Comparison of ENCODE assay signal across 9 cellular contexts in the genomic region with DNA sequence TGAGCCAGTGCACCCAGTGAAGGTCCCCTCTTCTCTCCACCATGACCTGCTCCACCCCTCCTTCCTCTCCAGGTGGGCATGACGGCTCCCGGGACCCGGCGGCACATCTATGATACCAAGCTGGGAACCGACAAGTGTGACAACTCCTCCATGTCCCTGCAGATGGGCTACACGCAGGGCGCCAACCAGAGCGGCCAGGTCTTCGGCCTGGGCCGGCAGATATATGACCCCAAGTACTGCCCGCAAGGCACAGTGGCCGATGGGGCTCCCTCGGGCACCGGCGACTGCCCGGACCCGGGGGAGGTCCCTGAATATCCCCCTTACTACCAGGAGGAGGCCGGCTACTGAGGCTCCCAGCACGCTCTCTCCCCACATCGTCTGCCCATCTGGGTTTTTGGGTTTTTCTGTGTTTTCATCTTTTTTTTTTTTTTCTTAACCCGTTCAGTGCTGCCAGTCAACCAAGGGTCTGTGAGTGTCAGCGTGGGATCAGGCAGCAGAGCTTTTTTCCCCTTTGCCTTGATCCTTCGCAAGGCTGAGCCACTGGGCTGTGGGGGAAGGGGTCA. TPM values are rescaled to one million over a fixed set of nuclear protein-coding genes. Genes with fewer than 3 reads are reported as not detected.
DNase-seq lines count a peak whose midpoint lies in the region; ATAC-seq, FAIRE-seq and TF ChIP-seq lines count a peak whose summit lies in the region.
"Had no signal": no experiment of that assay in that cellular context is flagged by ENCODE, and none has a peak within 500 bp of the region (broad histone marks: within the 10 kb centered on the region; RNA-seq: fewer than 3 reads in every experiment).

No MANE protein-coding gene starts in this region.

- WGBS in gastroesophageal sphincter (ENCODE audit: low coverage in 1 of 2), 2 donors = 55 to 72% methylated on average over 4 to 15 of the region's 23 CpGs
- WGBS in suprapubic skin = 68% methylated on average over 19 of the region's 23 CpGs

- H3K9me3 ChIP-seq in gastroesophageal sphincter = no peaks in the 10 kb centered on the region
- H3K9me3 ChIP-seq in suprapubic skin = no peaks in the 10 kb centered on the region

- H3K4me1 ChIP-seq in gastroesophageal sphincter (peaks cover 0 to 45% (median 20%) of the 10 kb centered on the region in 3 donors), suprapubic skin (peaks cover 51% of the 10 kb centered on the region)

- no peak for TF ChIP-seq CTCF in gastroesophageal sphincter (IDR thresholded peaks at IDR 0.05)
- TF ChIP-seq CTCF in suprapubic skin (IDR thresholded peaks at IDR 0.05) = no peak

- ATAC-seq in gastroesophageal sphincter (no peak), GM21367 (IDR thresholded peaks at IDR 0.05; ENCODE audit: unreplicated experiment) (no peak)

- no peak for FAIRE-seq in GM19239 (lab: Jason Lieb, UNC)

- peak overlapping the region in 3 of 4 donors; percentile 54 to 71 (median 70) for H3K27ac ChIP-seq in gastroesophageal sphincter
- H3K27ac ChIP-seq in suprapubic skin = peak overlapping the region; percentile 59

- peaks cover 0 to 42% of the 10 kb centered on the region in 2 donors for H3K36me3 ChIP-seq in gastroesophageal sphincter
- peaks cover 30% of the 10 kb centered on the region for H3K36me3 ChIP-seq in suprapubic skin

- no peak for TF ChIP-seq POLR2A in gastroesophageal sphincter (IDR thresholded peaks at IDR 0.05)
- TF ChIP-seq POLR2A in suprapubic skin (IDR thresholded peaks at IDR 0.05) = no peak

- TF ChIP-seq EP300 in gastroesophageal sphincter (IDR thresholded peaks at IDR 0.05) (no peak), suprapubic skin (IDR thresholded peaks at IDR 0.05) (no peak)

- DNase-seq in activated T-cell treated with anti-CD3 and anti-CD28 coated beads, Interleukin-2, amount 50 U/mL, for 1 hour = peak; percentile 48
- DNase-seq in activated T-cell treated with anti-CD3 and anti-CD28 coated beads for 4 hours (no peak), RPMI8226 (peak; percentile 24), suprapubic skin (ENCODE audit: low spot score in 2 of 2) (no peak), GM19239 (ENCODE audit: insufficient read length, low spot score) (no peak), OCI-M1 (lab: John Stamatoyannopoulos, UW) (no peak)

- H3K4me3 ChIP-seq in gastroesophageal sphincter = no peak overlapping the region
- no peak overlapping the region for H3K4me3 ChIP-seq in suprapubic skin

- H3K27me3 ChIP-seq in gastroesophageal sphincter = peaks cover 6% of the 10 kb centered on the region
- no peaks in the 10 kb centered on the region for H3K27me3 ChIP-seq in suprapubic skin

RNA-seq across cellular contexts. Expression of gene ABCA7, which starts 2.3 kb away (rescaled TPM):
- total RNA-seq in gastroesophageal sphincter = 10 to 100 TPM in 1 of 4 donors, 1 to 10 TPM in 3; 3.9 to 14.3 (median 6.4) TPM
- total RNA-seq in suprapubic skin = 10 to 100 TPM; 29.8 to 97.6 (median 47.5) TPM

RNA-seq across cellular contexts. Expression of gene CNN2, which starts 11.2 kb away (rescaled TPM):
- total RNA-seq in gastroesophageal sphincter (100 to 1,000 TPM in 1 of 4 donors, 10 to 100 TPM in 3; 52.9 to 103 (median 75.2) TPM), suprapubic skin (10 to 100 TPM; 44.0 to 75.1 (median 68.4) TPM)

RNA-seq across cellular contexts. Expression of gene RNU6-2, which starts 16.3 kb away (rescaled TPM):
- not detected for total RNA-seq in gastroesophageal sphincter
- total RNA-seq in suprapubic skin = not detected
- total RNA-seq: cerebellum had no signal

RNA-seq across cellular contexts. Expression of gene TMEM259, which starts 16.7 kb away (rescaled TPM):
- total RNA-seq in gastroesophageal sphincter (100 to 1,000 TPM; 146 to 179 (median 154) TPM), suprapubic skin (100 to 1,000 TPM; 165 to 349 (median 243) TPM)

RNA-seq across cellular contexts. Expression of gene ARHGAP45, which starts 29.3 kb away (rescaled TPM):
- total RNA-seq in gastroesophageal sphincter (10 to 100 TPM in 3 of 4 donors, 1 to 10 TPM in 1; 9.5 to 29.8 (median 14.6) TPM), suprapubic skin (10 to 100 TPM; 11.5 to 13.4 (median 12.6) TPM)

Comparison
In these comparisons a context has a peak if more than half of its experiments do, and no peak if none do; other contexts are left out.
1. DNase-seq: peak in activated T-cell treated with anti-CD3 and anti-CD28 coated beads, Interleukin-2, amount 50 U/mL, for 1 hour (single experiment) and RPMI8226 (single experiment); none in activated T-cell treated with anti-CD3 and anti-CD28 coated beads for 4 hours (single experiment), suprapubic skin (0 of 2), GM19239 (single experiment) and OCI-M1 (single experiment).